Comparison of ENCODE assay signal across 21 cellular contexts in the genomic region with DNA sequence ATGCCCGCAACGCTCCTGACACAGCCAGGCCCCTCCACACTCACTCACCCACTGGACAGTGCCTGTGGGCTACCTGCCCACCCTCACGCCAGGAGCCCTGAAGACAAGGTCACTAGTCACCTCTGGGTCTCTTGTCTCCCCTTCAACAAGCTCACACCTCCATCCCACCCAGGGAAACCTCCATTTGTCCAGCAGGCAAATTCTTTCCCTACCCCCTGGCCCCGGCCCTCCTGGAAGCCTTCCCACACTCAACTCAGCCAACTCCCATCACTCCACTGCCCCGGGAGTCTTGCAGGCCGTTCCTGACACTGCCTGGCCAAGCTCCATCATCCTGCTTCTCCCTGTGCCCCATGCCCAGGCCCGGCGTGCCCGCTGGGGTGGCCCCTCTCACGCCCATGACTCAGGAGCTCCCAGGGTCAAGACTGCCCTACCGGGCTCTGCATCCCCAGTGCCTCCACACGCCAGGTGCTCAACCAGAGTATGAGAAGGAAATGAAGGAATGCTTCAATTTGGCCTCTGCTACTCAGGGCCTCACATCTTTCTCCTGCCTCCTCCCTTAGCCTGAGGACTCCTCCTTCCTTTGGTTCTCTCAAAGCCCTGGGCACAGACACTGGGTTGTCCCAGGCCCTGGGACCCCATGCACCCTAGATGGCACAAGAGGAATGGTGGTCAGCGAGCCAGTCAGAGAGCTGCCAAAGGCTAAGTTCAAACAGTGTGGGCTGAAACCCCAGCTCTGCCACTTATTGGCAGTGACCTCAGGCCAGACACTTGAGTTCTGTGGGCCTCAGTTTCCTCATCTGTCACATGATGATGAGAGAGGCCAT.
A peak's percentile ranks its signal among the peaks of the same experiment; 100 is the strongest.
DNase-seq lines count a peak whose midpoint lies in the region; ATAC-seq, FAIRE-seq and TF ChIP-seq lines count a peak whose summit lies in the region.
"Had no signal": no experiment of that assay in that cellular context is flagged by ENCODE, and none has a peak within 500 bp of the region (broad histone marks: within the 10 kb centered on the region; RNA-seq: fewer than 3 reads in every experiment).

No MANE protein-coding gene starts in this region.

- TF ChIP-seq CTCF in D721Med (IDR thresholded peaks at IDR 0.05; ENCODE audit: insufficient read depth, missing control alignments), result no peak
- no peak for TF ChIP-seq CTCF in stomach (IDR thresholded peaks at IDR 0.05)
- no peak for TF ChIP-seq CTCF in prostate gland (IDR thresholded peaks at IDR 0.05)

- no peak overlapping the region for H3K4me3 ChIP-seq in stomach
- no peak overlapping the region for H3K4me3 ChIP-seq in prostate gland

- H3K27ac ChIP-seq in stomach (no peak overlapping the region), prostate gland (no peak overlapping the region)
- H3K27ac ChIP-seq: HL-60 had no signal

- peaks cover 0 to 84% (median 42%) of the 10 kb centered on the region in 4 donors for H3K36me3 ChIP-seq in stomach
- H3K36me3 ChIP-seq in prostate gland, result no peaks in the 10 kb centered on the region
- H3K36me3 ChIP-seq: BE2C had no signal

- 77 to 91% (median 83%) methylated on average over 13 of the region's 13 CpGs for WGBS in stomach, 5 donors
- 84% methylated on average over 13 of the region's 13 CpGs for WGBS in prostate gland

- peaks cover 0 to 2% (median 0%) of the 10 kb centered on the region in 4 donors for H3K4me1 ChIP-seq in stomach
- no peaks in the 10 kb centered on the region for H3K4me1 ChIP-seq in prostate gland (replicated peaks)
- H3K4me1 ChIP-seq: BE2C had no signal

- TF ChIP-seq POLR2A in stomach (IDR thresholded peaks at IDR 0.05) (no peak), prostate gland (IDR thresholded peaks at IDR 0.05) (no peak)

- no peak for ATAC-seq in HG03378 (IDR thresholded peaks at IDR 0.05; ENCODE audit: unreplicated experiment)
- ATAC-seq: Panc1 had no signal

- intact Hi-C loops in stomach (cut with DNase I; ENCODE audit: low total_unique reads), result no loop called here
- intact Hi-C loops in prostate gland (cut with DNase I), result no loop called here

- TF ChIP-seq EP300 in stomach (IDR thresholded peaks at IDR 0.05), result no peak

- peak; percentile 32 for DNase-seq in activated CD8-positive, alpha-beta memory T cell treated with anti-CD3 and anti-CD28 coated beads for 24 hours
- no peak for DNase-seq in activated CD8-positive, alpha-beta memory T cell treated with anti-CD3 and anti-CD28 coated beads, Interleukin-2, amount 50 U/mL, for 4 hours
- peak; percentile 3 for DNase-seq in D721Med (ENCODE audit: insufficient read length, low spot score)
- peak; percentile 65 for DNase-seq in mesenteric fat pad (ENCODE audit: low spot score)
- peak; percentile 13 for DNase-seq in stomach
- DNase-seq in prostate gland (ENCODE audit: low spot score), result no peak
- DNase-seq in stimulated activated CD4-positive, alpha-beta T cell treated with anti-CD3 and anti-CD28 coated beads, Interleukin-4, amount 100 ng/mL, for 1 hour, result no peak
- DNase-seq: 8988T; BE2C; Calu3; CD4-positive, alpha-beta memory T cell; NCI-H1105; NCI-H1694; NCI-H2107; NCI-H226; NCI-H524 treated with DMSO at 0.1 percent for 48 hours had no signal

- H3K27me3 ChIP-seq in stomach (peaks cover 0 to 9% (median 0%) of the 10 kb centered on the region in 3 donors), prostate gland (replicated peaks; ENCODE audit: insufficient read depth) (no peaks in the 10 kb centered on the region)
- H3K27me3 ChIP-seq: BE2C had no signal

- no peaks in the 10 kb centered on the region for H3K9me3 ChIP-seq in stomach
- no peaks in the 10 kb centered on the region for H3K9me3 ChIP-seq in prostate gland
- H3K9me3 ChIP-seq: BE2C had no signal

- FAIRE-seq in D721Med (lab: Jason Lieb, UNC), result no peak
- FAIRE-seq: H54, HTR-8/SVneo had no signal

Comparison
In these comparisons a context has a peak if more than half of its experiments do, and no peak if none do; other contexts are left out.
1. DNase-seq: peak in activated CD8-positive, alpha-beta memory T cell treated with anti-CD3 and anti-CD28 coated beads for 24 hours (single experiment), D721Med (single experiment), mesenteric fat pad (single experiment) and stomach (single experiment); none in activated CD8-positive, alpha-beta memory T cell treated with anti-CD3 and anti-CD28 coated beads, Interleukin-2, amount 50 U/mL, for 4 hours (single experiment), prostate gland (single experiment) and stimulated activated CD4-positive, alpha-beta T cell treated with anti-CD3 and anti-CD28 coated beads, Interleukin-4, amount 100 ng/mL, for 1 hour (single experiment).